ENCODE assay signal across 8 cellular contexts in the genomic region with DNA sequence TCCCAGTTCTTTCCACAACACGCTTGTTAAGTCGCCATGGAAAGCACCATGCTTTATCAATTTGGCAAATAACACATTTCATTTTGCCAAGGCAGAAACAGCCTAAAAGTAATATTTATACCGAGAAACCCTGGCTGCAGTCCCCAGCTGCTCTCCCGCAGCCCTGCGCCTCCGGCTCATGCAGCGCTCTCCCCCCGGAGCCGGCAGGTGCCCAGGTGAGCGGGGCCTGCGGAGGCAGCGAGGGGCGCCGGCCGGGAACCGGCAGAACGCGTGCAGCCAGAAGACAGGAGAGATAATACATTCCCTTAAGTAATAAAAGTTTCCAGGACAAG.
DNase-seq lines count a peak whose midpoint lies in the region; ATAC-seq and TF ChIP-seq lines count a peak whose summit lies in the region.

No MANE protein-coding gene starts in this region.

- no peaks in the 10 kb centered on the region for H3K36me3 ChIP-seq in neutrophil

- H3K4me3 ChIP-seq in WI38 (ENCODE audit: low read depth, low read length) (peak overlapping the region; percentile 71), fibroblast of mammary gland (ENCODE audit: control insufficient read depth, low read depth, low read length) (peak overlapping the region; percentile 65), neutrophil (ENCODE audit: low read depth in 1 of 2, low read length in 1 of 2) (peak overlapping the region; percentile 59 to 72)

- no peaks in the 10 kb centered on the region for H3K9me3 ChIP-seq in neutrophil

- peak; percentile 35 for DNase-seq in stimulated activated CD4-positive, alpha-beta T cell treated with anti-CD3 and anti-CD28 coated beads, Interleukin-4, amount 100 ng/mL, for 1 hour
- no peak for DNase-seq in stimulated activated CD4-positive, alpha-beta T cell treated with anti-CD3 and anti-CD28 coated beads, Interleukin-12 subunit alpha, Interleukin-12 subunit beta, amount 100 ng/mL, for 4 hours
- DNase-seq in fibroblast of mammary gland (ENCODE audit: low read depth) (no peak), COR-L47 (lab: John Stamatoyannopoulos, UW) (no peak), CD1c-positive myeloid dendritic cell (ENCODE audit: extremely low spot score) (no peak)

- peaks cover 11 to 29% of the 10 kb centered on the region in 2 experiments for H3K4me1 ChIP-seq in neutrophil (ENCODE audit: control insufficient read depth in 1 of 2, insufficient read depth in 1 of 2, low read depth in 1 of 2, low read length in 1 of 2)

- peak; percentile 25 for ATAC-seq in HG03139 (IDR thresholded peaks at IDR 0.05; ENCODE audit: unreplicated experiment)

- H3K27me3 ChIP-seq in neutrophil = peaks cover 100% of the 10 kb centered on the region

- H3K27ac ChIP-seq in neutrophil = no peak overlapping the region

- TF ChIP-seq CTCF in WI38 (IDR thresholded peaks at IDR 0.05; ENCODE audit: low read depth, low read length) = no peak
- TF ChIP-seq CTCF in fibroblast of mammary gland (conservative IDR thresholded peaks at IDR 0.05; ENCODE audit: control insufficient read depth, insufficient read depth, low read depth, low read length) = no peak
- TF ChIP-seq CTCF in neutrophil (IDR thresholded peaks at IDR 0.05) = no peak
